In genomic region chr2:128269358-128270305, GRCh38 we compare ENCODE assay signal across 1 cellular context.
TF ChIP-seq lines count a peak whose summit lies in the region.

No MANE protein-coding gene starts in this region.

TF ChIP-seq in HEK293, 187 proteins besides CTCF, POLR2A, EP300 and RAD21 (continued from another document):
- TF ChIP-seq, protein P1, sequence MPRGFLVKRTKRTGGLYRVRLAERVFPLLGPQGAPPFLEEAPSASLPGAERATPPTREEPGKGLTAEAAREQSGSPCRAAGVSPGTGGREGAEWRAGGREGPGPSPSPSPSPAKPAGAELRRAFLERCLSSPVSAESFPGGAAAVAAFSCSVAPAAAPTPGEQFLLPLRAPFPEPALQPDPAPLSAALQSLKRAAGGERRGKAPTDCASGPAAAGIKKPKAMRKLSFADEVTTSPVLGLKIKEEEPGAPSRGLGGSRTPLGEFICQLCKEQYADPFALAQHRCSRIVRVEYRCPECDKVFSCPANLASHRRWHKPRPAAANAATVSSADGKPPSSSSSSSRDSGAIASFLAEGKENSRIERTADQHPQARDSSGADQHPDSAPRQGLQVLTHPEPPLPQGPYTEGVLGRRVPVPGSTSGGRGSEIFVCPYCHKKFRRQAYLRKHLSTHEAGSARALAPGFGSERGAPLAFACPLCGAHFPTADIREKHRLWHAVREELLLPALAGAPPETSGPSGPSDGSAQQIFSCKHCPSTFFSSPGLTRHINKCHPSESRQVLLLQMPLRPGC (tag by site-specific recombination; IDR thresholded peaks at IDR 0.05) = no peak
- TF ChIP-seq SETDB1 (IDR thresholded peaks at IDR 0.05; ENCODE audit: insufficient read length, low read length) (no peak), ZIC2 (tag by site-specific recombination; IDR thresholded peaks at IDR 0.05) (peak; percentile 42)
